Comparison of ENCODE assay signal across 30 cellular contexts in the genomic region with DNA sequence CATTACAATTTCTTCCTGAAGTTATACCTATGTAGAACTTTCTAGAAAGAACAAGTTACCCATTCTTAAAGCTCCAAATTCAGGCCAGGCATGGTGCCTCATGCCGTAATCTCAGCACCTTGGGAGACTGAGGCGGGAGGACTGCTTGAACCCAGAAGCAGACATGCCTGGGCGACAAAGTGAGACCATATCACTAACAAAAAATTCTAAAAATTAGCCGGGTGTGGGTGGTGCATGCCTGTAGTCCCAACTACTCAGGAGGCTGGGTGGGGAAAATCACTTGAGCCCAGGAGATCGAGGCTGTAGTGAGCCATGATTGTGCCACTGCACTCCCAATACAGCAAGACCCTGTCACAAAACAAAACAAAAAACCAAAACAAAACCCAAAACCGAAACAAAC. TPM values are rescaled to one million over a fixed set of nuclear protein-coding genes. Genes with fewer than 3 reads are reported as not detected.
"Had no signal": no experiment of that assay in that cellular context is flagged by ENCODE, and none has a peak within 500 bp of the region (broad histone marks: within the 10 kb centered on the region; RNA-seq: fewer than 3 reads in every experiment).

No MANE protein-coding gene starts in this region.

- H3K4me1 ChIP-seq: adrenal gland, body of pancreas, breast epithelium, Peyer's patch, SJSA1 had no signal

- H3K9me3 Mint-ChIP-seq: activated CD4-positive, alpha-beta memory T cell treated with anti-CD3 and anti-CD28 coated beads for 36 hours; activated naive CD4-positive, alpha-beta T cell treated with anti-CD3 and anti-CD28 coated beads, Interleukin-2, amount 50 U/mL, for 72 hours; activated T-cell treated with anti-CD3 and anti-CD28 coated beads, Interleukin-2, amount 50 U/mL, for 72 hours; activated T-helper 17 cell treated with anti-CD3 and anti-CD28 coated beads, Interleukin-2, amount 50 U/mL, for 72 hours; T-helper 1 cell treated with Interleukin-12 subunit alpha and Interleukin-12 subunit beta and Interleukin-4 antibody, amounts not matched to agents 30 μg/mL and 1 μg/mL, for 36 hours; T-helper 2 cell treated with Interferon-gamma antibody and Interleukin-4, amounts not matched to agents 5 μg/mL and 100 μg/mL, for 36 hours had no signal

- H3K4me3 ChIP-seq: adrenal gland, body of pancreas, breast epithelium, Peyer's patch, SJSA1 had no signal

- DNase-seq: activated CD4-positive, alpha-beta memory T cell treated with anti-CD3 and anti-CD28 coated beads for 36 hours; activated CD4-positive, alpha-beta T cell treated with anti-CD3 and anti-CD28 coated beads for 36 hours; activated CD4-positive, alpha-beta T cell treated with anti-CD3 and anti-CD28 coated beads, Interleukin-2, amount 50 U/mL, for 1 hour; activated effector memory CD4-positive, alpha-beta T cell treated with anti-CD3 and anti-CD28 coated beads, Interleukin-2, amount 50 U/mL, for 16 hours; activated naive CD4-positive, alpha-beta T cell treated with Interleukin-2 at 50 U/mL for 16 hours; activated T-cell treated with anti-CD3 and anti-CD28 coated beads, Interleukin-2, amount 50 U/mL, for 1 hour; activated T-cell treated with anti-CD3 and anti-CD28 coated beads, Interleukin-2, amount 50 U/mL, for 72 hours; adrenal gland; body of pancreas; MM.1S; MV-4-11; NCI-H1092; NCI-H1436 treated with DMSO at 0.1 percent for 48 hours; NCI-H1694 treated with DMSO at 0.1 percent for 48 hours; NCI-H2029; NCI-H345; NCI-H524 treated with DMSO at 0.1 percent for 48 hours; PC-3; Peyer's patch; RPMI8226; SHP77 treated with DMSO at 0.1 percent for 48 hours; SK-N-SH had no signal

- H3K4me3 Mint-ChIP-seq: activated CD4-positive, alpha-beta memory T cell treated with anti-CD3 and anti-CD28 coated beads for 36 hours; activated CD4-positive, alpha-beta T cell treated with anti-CD3 and anti-CD28 coated beads for 36 hours; activated T-cell treated with anti-CD3 and anti-CD28 coated beads, Interleukin-2, amount 50 U/mL, for 72 hours; activated T-helper 17 cell treated with anti-CD3 and anti-CD28 coated beads, Interleukin-2, amount 50 U/mL, for 72 hours; T-helper 1 cell treated with Interleukin-12 subunit alpha and Interleukin-12 subunit beta and Interleukin-4 antibody, amounts not matched to agents 30 μg/mL and 1 μg/mL, for 36 hours; T-helper 2 cell treated with Interferon-gamma antibody and Interleukin-4, amounts not matched to agents 5 μg/mL and 100 μg/mL, for 36 hours had no signal

- H3K4me2 ChIP-seq: SK-N-SH had no signal

- H3K27me3 Mint-ChIP-seq: activated CD4-positive, alpha-beta memory T cell treated with anti-CD3 and anti-CD28 coated beads for 36 hours; activated CD4-positive, alpha-beta T cell treated with anti-CD3 and anti-CD28 coated beads for 36 hours; activated T-helper 17 cell treated with anti-CD3 and anti-CD28 coated beads, Interleukin-2, amount 50 U/mL, for 72 hours had no signal

- ATAC-seq: activated CD4-positive, alpha-beta T cell treated with anti-CD3 and anti-CD28 coated beads for 36 hours; activated CD4-positive, CD25-positive, alpha-beta regulatory T cell treated with anti-CD3 and anti-CD28 coated beads, Interleukin-2, amount 50 U/mL, for 24 hours; activated naive CD4-positive, alpha-beta T cell treated with anti-CD3 and anti-CD28 coated beads, Interleukin-2, amount 50 U/mL, for 72 hours; activated T-cell treated with anti-CD3 and anti-CD28 coated beads, Interleukin-2, amount 50 U/mL, for 72 hours; activated T-helper 17 cell treated with anti-CD3 and anti-CD28 coated beads, Interleukin-2, amount 50 U/mL, for 72 hours; body of pancreas; PC-3 had no signal

- H3K36me3 ChIP-seq: adrenal gland, breast epithelium had no signal

- H3K27ac ChIP-seq: adrenal gland, body of pancreas, breast epithelium, Peyer's patch, SJSA1 had no signal

- H3K9ac ChIP-seq: SK-N-SH had no signal

- H3K27ac Mint-ChIP-seq: activated CD4-positive, alpha-beta memory T cell treated with anti-CD3 and anti-CD28 coated beads for 36 hours; activated CD4-positive, alpha-beta T cell treated with anti-CD3 and anti-CD28 coated beads for 36 hours; activated naive CD4-positive, alpha-beta T cell treated with anti-CD3 and anti-CD28 coated beads, Interleukin-2, amount 50 U/mL, for 72 hours; activated T-cell treated with anti-CD3 and anti-CD28 coated beads, Interleukin-2, amount 50 U/mL, for 72 hours; activated T-helper 17 cell treated with anti-CD3 and anti-CD28 coated beads, Interleukin-2, amount 50 U/mL, for 72 hours; T-helper 1 cell treated with Interleukin-12 subunit alpha and Interleukin-12 subunit beta and Interleukin-4 antibody, amounts not matched to agents 30 μg/mL and 1 μg/mL, for 36 hours; T-helper 2 cell treated with Interferon-gamma antibody and Interleukin-4, amounts not matched to agents 5 μg/mL and 100 μg/mL, for 36 hours had no signal

- H3K27me3 ChIP-seq: adrenal gland, body of pancreas, breast epithelium, Peyer's patch, SJSA1 had no signal

- H3K9me2 ChIP-seq: SK-N-SH had no signal

- H3K4me1 Mint-ChIP-seq: activated CD4-positive, alpha-beta T cell treated with anti-CD3 and anti-CD28 coated beads for 36 hours had no signal

RNA-seq across cellular contexts. Expression of a gene that starts 23.0 kb away (rescaled TPM):
- total RNA-seq: activated CD4-positive, alpha-beta memory T cell treated with anti-CD3 and anti-CD28 coated beads for 36 hours; cardiac septum had no signal
